8 cellular contexts compared by ENCODE assay signal in the genomic region with DNA sequence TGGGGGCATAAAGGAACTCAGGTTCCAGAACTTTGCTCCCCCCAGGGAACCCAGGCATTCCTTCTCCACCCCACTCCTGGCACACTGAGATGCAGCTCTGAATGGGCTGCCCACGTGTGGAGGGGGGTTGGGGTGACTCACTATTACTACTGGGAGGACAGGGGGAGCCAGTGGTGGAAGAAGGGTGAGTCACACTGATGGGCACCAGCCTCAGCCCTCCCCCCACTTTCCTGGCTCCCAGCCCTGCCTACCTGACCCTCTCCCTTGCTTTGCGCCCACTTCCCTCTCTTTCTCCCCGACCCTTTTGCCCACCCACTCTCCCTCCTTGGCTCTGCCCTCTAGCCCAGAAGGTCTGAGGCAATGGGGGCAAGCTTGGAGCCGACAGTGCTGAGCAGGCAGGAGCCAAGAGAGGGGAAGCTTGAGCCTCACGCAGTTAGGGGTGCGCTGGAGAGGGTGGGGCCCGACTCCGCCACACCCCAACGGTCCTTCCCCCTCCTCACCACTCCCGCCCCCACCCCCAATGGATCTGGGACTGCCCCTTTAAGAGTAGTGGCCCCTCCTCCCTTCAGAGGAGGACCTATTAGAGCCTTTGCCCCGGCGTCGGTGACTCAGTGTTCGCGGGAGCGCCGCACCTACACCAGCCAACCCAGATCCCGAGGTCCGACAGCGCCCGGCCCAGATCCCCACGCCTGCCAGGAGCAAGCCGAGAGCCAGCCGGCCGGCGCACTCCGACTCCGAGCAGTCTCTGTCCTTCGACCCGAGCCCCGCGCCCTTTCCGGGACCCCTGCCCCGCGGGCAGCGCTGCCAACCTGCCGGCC. TPM values are rescaled to one million over a fixed set of nuclear protein-coding genes. Genes with fewer than 3 reads are reported as not detected.
A peak's percentile ranks its signal among the peaks of the same experiment; 100 is the strongest.
DNase-seq lines count a peak whose midpoint lies in the region; ATAC-seq and TF ChIP-seq lines count a peak whose summit lies in the region.

A gene (plus strand): TSS at position 611 of the 818 bp plus-strand sequence. CDS start 208 bp downstream, outside the sequence.

- peak; percentile 68 for ATAC-seq in GM21360 (IDR thresholded peaks at IDR 0.05; ENCODE audit: unreplicated experiment)
- peak; percentile 67 for ATAC-seq in PC-3

- peak within 1 kb of the TSS; percentile 81 for H3K4me3 ChIP-seq in CD4-positive, alpha-beta memory T cell (ENCODE audit: low read length in 2 of 2)
- H3K4me3 ChIP-seq in HUES6 (ENCODE audit: low read depth, low read length) (peak within 1 kb of the TSS; percentile 88), PC-3 (ENCODE audit: low read length) (peak within 1 kb of the TSS; percentile 86), esophagus (ENCODE audit: low read depth in 1 of 2, low read length in 2 of 2) (peak within 1 kb of the TSS; percentile 95 to 97), mucosa of stomach (ENCODE audit: low read length) (peak within 1 kb of the TSS; percentile 99)

- intact Hi-C loops in CD4-positive, alpha-beta memory T cell (cut with micrococcal nuclease) = loop anchor here (1.0 to 2.0 kb wide), 4 partner anchors 8 to 18 kb away; no protein-coding TSS in a partner anchor
- intact Hi-C loops in PC-3 (cut with micrococcal nuclease) = loop anchor here (1.0 kb wide), 3 partner anchors 9 to 18 kb away; no protein-coding TSS in a partner anchor

- peak; percentile 73 to 96 (median 74) for DNase-seq in CD4-positive, alpha-beta memory T cell
- peak; percentile 98 for DNase-seq in PC-3
- DNase-seq in activated T-cell treated with anti-CD3 and anti-CD28 coated beads, Interleukin-2, amount 50 U/mL, for 24 hours = peak; percentile 84
- DNase-seq in stimulated activated CD8-positive, alpha-beta memory T cell treated with anti-CD3 and anti-CD28 coated beads, Interleukin-7, amount 100 ng/mL, for 48 hours (ENCODE audit: extremely low read depth in 1 of 2, low read depth in 1 of 2) = peak; percentile 64 to 81

- H3K4me3 Mint-ChIP-seq in CD4-positive, alpha-beta memory T cell = peak within 1 kb of the TSS; percentile 94 to 98 (median 96)
- H3K4me3 Mint-ChIP-seq in activated T-cell treated with anti-CD3 and anti-CD28 coated beads, Interleukin-2, amount 50 U/mL, for 24 hours = peak within 1 kb of the TSS; percentile 93

- peak within 1 kb of the TSS; percentile 55; the same call in 1 of the 2 replicates for H2AFZ ChIP-seq in PC-3 (ENCODE audit: low read length)

- H3K9me2 ChIP-seq in PC-3 (replicated peaks; ENCODE audit: low read length) = no peaks in the 10 kb centered on the region

- H3K27me3 Mint-ChIP-seq in CD4-positive, alpha-beta memory T cell = no peaks in the 10 kb centered on the region
- H3K27me3 Mint-ChIP-seq in activated T-cell treated with anti-CD3 and anti-CD28 coated beads, Interleukin-2, amount 50 U/mL, for 24 hours = peaks cover 10% of the 10 kb centered on the region

- H3F3A ChIP-seq in PC-3 (ENCODE audit: low read length, unreplicated experiment) = no peaks in the 10 kb centered on the region

- peaks cover 12 to 49% (median 27%) of the 10 kb centered on the region in 4 donors for H3K4me1 Mint-ChIP-seq in CD4-positive, alpha-beta memory T cell
- peaks cover 44% of the 10 kb centered on the region for H3K4me1 Mint-ChIP-seq in activated T-cell treated with anti-CD3 and anti-CD28 coated beads, Interleukin-2, amount 50 U/mL, for 24 hours (ENCODE audit: low read depth)

- CTCF ChIA-PET in CD4-positive, alpha-beta memory T cell (lab: Charles Lee; ENCODE audit: partially characterized antibody) = interaction anchor here (1.4 to 13.8 kb wide), 7 partner anchors 8 to 31 kb away, joined by 3 to 157 read pairs (median 6); no protein-coding TSS in a partner anchor
- CTCF ChIA-PET in PC-3 (lab: Charles Lee) = interaction anchor here (1.0 to 1.3 kb wide), 2 partner anchors 9 to 17 kb away, joined by 3 read pairs; no protein-coding TSS in a partner anchor

- no peaks in the 10 kb centered on the region for H3K9me3 ChIP-seq in CD4-positive, alpha-beta memory T cell (ENCODE audit: control insufficient read depth in 1 of 2, low read length in 2 of 2)
- H3K9me3 ChIP-seq in HUES6 (ENCODE audit: control insufficient read depth, insufficient read depth, low read depth, low read length) (no peaks in the 10 kb centered on the region), PC-3 (ENCODE audit: low read length) (no peaks in the 10 kb centered on the region), esophagus (ENCODE audit: control insufficient read depth in 2 of 2, insufficient read depth in 1 of 2, low read depth in 1 of 2, low read length in 1 of 2) (no peaks in the 10 kb centered on the region), mucosa of stomach (ENCODE audit: control insufficient read depth, low read length) (no peaks in the 10 kb centered on the region)

- peak within 1 kb of the TSS; percentile 91 for H3K27ac ChIP-seq in CD4-positive, alpha-beta memory T cell (ENCODE audit: low read depth, low read length)
- peak within 1 kb of the TSS; percentile 69; the same call in 1 of the 2 replicates for H3K27ac ChIP-seq in HUES6 (ENCODE audit: low read depth, low read length)
- H3K27ac ChIP-seq in PC-3 (ENCODE audit: low read length) = peak within 1 kb of the TSS; percentile 91
- peak within 1 kb of the TSS; percentile 95 to 99 for H3K27ac ChIP-seq in esophagus (ENCODE audit: low read depth in 2 of 2, low read length in 1 of 2)

- H3K9ac ChIP-seq in HUES6 (ENCODE audit: low read length) = peak within 1 kb of the TSS; percentile 83
- H3K9ac ChIP-seq in PC-3 (ENCODE audit: low read length) = peak within 1 kb of the TSS; percentile 94
- H3K9ac ChIP-seq in mucosa of stomach (ENCODE audit: low read length) = peak within 1 kb of the TSS; percentile 96

- 1 to 2% methylated on average over 36 to 37 of the region's 37 CpGs for WGBS in esophagus, 2 donors

- H3K4me1 ChIP-seq in CD4-positive, alpha-beta memory T cell (ENCODE audit: insufficient read depth, low read length) = peaks cover 41% of the 10 kb centered on the region
- H3K4me1 ChIP-seq in HUES6 (ENCODE audit: control insufficient read depth, insufficient read depth, low read length) (peaks cover 29% of the 10 kb centered on the region), PC-3 (ENCODE audit: insufficient read depth, low read length) (peaks cover 38% of the 10 kb centered on the region), esophagus (ENCODE audit: control insufficient read depth in 2 of 2, insufficient read depth in 2 of 2, low read length in 1 of 2) (peaks cover 0 to 7% of the 10 kb centered on the region in 2 donors), mucosa of stomach (ENCODE audit: control insufficient read depth, insufficient read depth, low read length) (peaks cover 22% of the 10 kb centered on the region)

- BruUV-seq in PC-3 (replicated peaks; lab: Mats Ljungman, UMichigan) = no TSS peak

- no peak for TF ChIP-seq CTCF in PC-3 (conservative IDR thresholded peaks at IDR 0.05; ENCODE audit: low read depth, low read length)

- peaks cover 41% of the 10 kb centered on the region for H4K20me1 ChIP-seq in PC-3 (ENCODE audit: low read length)

- H3K4me2 ChIP-seq in PC-3 (ENCODE audit: low read length) = peak within 1 kb of the TSS; percentile 93

- H3K27me3 ChIP-seq in CD4-positive, alpha-beta memory T cell (ENCODE audit: insufficient read depth, low read length) = no peaks in the 10 kb centered on the region
- no peaks in the 10 kb centered on the region for H3K27me3 ChIP-seq in HUES6 (ENCODE audit: control insufficient read depth, insufficient read depth, low read length)
- no peaks in the 10 kb centered on the region for H3K27me3 ChIP-seq in PC-3 (ENCODE audit: low read length)
- H3K27me3 ChIP-seq in esophagus (ENCODE audit: control insufficient read depth in 1 of 2, insufficient read depth in 2 of 2, low read length in 2 of 2) = no peaks in the 10 kb centered on the region
- H3K27me3 ChIP-seq in mucosa of stomach (ENCODE audit: control insufficient read depth, insufficient read depth, low read length) = no peaks in the 10 kb centered on the region

- H3K79me2 ChIP-seq in PC-3 (ENCODE audit: low read length) = peaks cover 48% of the 10 kb centered on the region

- POLR2A ChIA-PET in CD4-positive, alpha-beta memory T cell (lab: Charles Lee; ENCODE audit: partially characterized antibody) = interaction anchor here (0.8 to 21.9 kb wide), 8 partner anchors 9 to 578 kb away, joined by 3 to 527 read pairs (median 6); a partner anchor contains a TSS
- POLR2A ChIA-PET in PC-3 (lab: Charles Lee; ENCODE audit: unreplicated experiment) = interaction anchor here (0.6 to 1.8 kb wide), 6 partner anchors 8 to 50 kb away, joined by 3 to 10 read pairs (median 6); no protein-coding TSS in a partner anchor

- H3K9me3 Mint-ChIP-seq in CD4-positive, alpha-beta memory T cell = no peaks in the 10 kb centered on the region
- no peaks in the 10 kb centered on the region for H3K9me3 Mint-ChIP-seq in activated T-cell treated with anti-CD3 and anti-CD28 coated beads, Interleukin-2, amount 50 U/mL, for 24 hours

- H3K36me3 ChIP-seq in CD4-positive, alpha-beta memory T cell (ENCODE audit: insufficient read depth, low read length) = no peaks in the 10 kb centered on the region
- H3K36me3 ChIP-seq in HUES6 (ENCODE audit: control insufficient read depth, insufficient read depth, low read length) (no peaks in the 10 kb centered on the region), PC-3 (ENCODE audit: low read depth, low read length) (peaks cover 11% of the 10 kb centered on the region), esophagus (ENCODE audit: control insufficient read depth in 2 of 2, insufficient read depth in 2 of 2, low read length in 1 of 2) (no peaks in the 10 kb centered on the region), mucosa of stomach (ENCODE audit: control insufficient read depth, insufficient read depth, low read length) (no peaks in the 10 kb centered on the region)

- H3K27ac Mint-ChIP-seq in CD4-positive, alpha-beta memory T cell = peak within 1 kb of the TSS; percentile 95 to 99 (median 98)
- peak within 1 kb of the TSS; percentile 92 for H3K27ac Mint-ChIP-seq in activated T-cell treated with anti-CD3 and anti-CD28 coated beads, Interleukin-2, amount 50 U/mL, for 24 hours

- H3K36me3 Mint-ChIP-seq in CD4-positive, alpha-beta memory T cell = peaks cover 0 to 16% of the 10 kb centered on the region in 2 donors
- H3K36me3 Mint-ChIP-seq in activated T-cell treated with anti-CD3 and anti-CD28 coated beads, Interleukin-2, amount 50 U/mL, for 24 hours (ENCODE audit: low read depth) = peaks cover 38% of the 10 kb centered on the region

RNA-seq across cellular contexts. Expression of the gene that starts here (rescaled TPM):
- 10 to 100 TPM; 29.7 to 33.8 TPM for total RNA-seq in CD4-positive, alpha-beta memory T cell
- polyA plus RNA-seq in CD4-positive, alpha-beta memory T cell = 10 to 100 TPM; 19.1 to 47.1 TPM
- total RNA-seq in PC-3 (2014; rRNA removed) = 864 and 1,095 TPM in 2 replicates
- polyA plus RNA-seq in esophagus = 100 to 1,000 TPM; 183 to 230 TPM

Comparison
In these comparisons a context has a peak if more than half of its experiments do, and no peak if none do; other contexts are left out.
1. Peak in every context shown above with its lines: DNase-seq, ATAC-seq, H3K4me3 ChIP-seq and H3K27ac ChIP-seq.
2. RNA of the gene that starts here (total RNA-seq): 864 to 1,095 TPM in PC-3; 29.7 to 33.8 TPM in CD4-positive, alpha-beta memory T cell; every median in the first group is over 10 times any median in the second.